24 cellular contexts compared by ENCODE assay signal in genomic region chr7:119288401-119288800, GRCh38.
DNase-seq lines count a peak whose midpoint lies in the region; ATAC-seq, FAIRE-seq and TF ChIP-seq lines count a peak whose summit lies in the region.
"Had no signal": no experiment of that assay in that cellular context is flagged by ENCODE, and none has a peak within 500 bp of the region (broad histone marks: within the 10 kb centered on the region; RNA-seq: fewer than 3 reads in every experiment).

No MANE protein-coding gene starts in this region.

- no peak overlapping the region for H3K4me3 ChIP-seq in kidney (ENCODE audit: low read length in 2 of 2)
- H3K4me3 ChIP-seq: A549; BLaER1 treated with 17β-estradiol and CSF1 and Interleukin-3, amounts not matched to agents 10 nM and 100 nM had no signal

- DNase-seq in G401 (ENCODE audit: low spot score), result peak; percentile 69
- peak; percentile 26 for DNase-seq in cerebellum (ENCODE audit: low spot score)
- DNase-seq in kidney, result no peak
- no peak for DNase-seq in NCI-H82 treated with DMSO at 0.1 percent for 48 hours (lab: John Stamatoyannopoulos, UW; ENCODE audit: unreplicated experiment)
- DNase-seq in NCI-H1930 (lab: John Stamatoyannopoulos, UW), result no peak
- DNase-seq: AML-193; Caco-2; Calu3; CD4-positive, alpha-beta T cell; CD8-positive, alpha-beta T cell; DMS53; DMS79; DND-41; EL; GF-D8 had no signal

- no peaks in the 10 kb centered on the region for H3K36me3 ChIP-seq in kidney (ENCODE audit: control insufficient read depth in 1 of 2, insufficient read depth in 2 of 2, low read length in 2 of 2)
- H3K36me3 ChIP-seq: BLaER1 treated with 17β-estradiol and CSF1 and Interleukin-3, amounts not matched to agents 10 nM and 100 nM had no signal

- peaks cover 0 to 4% of the 10 kb centered on the region in 2 donors for H3K9me3 ChIP-seq in kidney (ENCODE audit: control insufficient read depth in 1 of 2, low read length in 2 of 2)
- H3K9me3 ChIP-seq: A549; BLaER1 treated with 17β-estradiol and CSF1 and Interleukin-3, amounts not matched to agents 10 nM and 100 nM; Caco-2 had no signal

- in situ Hi-C loops in G401 (cut with HindIII; ENCODE audit: low sequenced_read_pairs), result no loop called here

- peak; percentile 29 for FAIRE-seq in kidney (lab: Jason Lieb, UNC)
- FAIRE-seq: A549, D721Med, G401.6, GM12891, GM19239 had no signal

- no peak for TF ChIP-seq CTCF in kidney (IDR thresholded peaks at IDR 0.05; ENCODE audit: borderline replicate concordance, extremely low read depth, insufficient read depth)

- intact Hi-C loops in kidney (cut with DNase I), result no loop called here

- H3K27ac ChIP-seq in kidney (ENCODE audit: low read depth in 2 of 2, low read length in 2 of 2), result no peak overlapping the region
- H3K27ac ChIP-seq: 22Rv1; A549; BLaER1 treated with 17β-estradiol and CSF1 and Interleukin-3, amounts not matched to agents 10 nM and 100 nM; C4-2B had no signal

- no peak for ATAC-seq in HG03095 (IDR thresholded peaks at IDR 0.05; ENCODE audit: unreplicated experiment)
- ATAC-seq: A549; CD8-positive, alpha-beta T cell had no signal

- H3K4me1 ChIP-seq in kidney (ENCODE audit: control insufficient read depth in 1 of 2, insufficient read depth in 1 of 2, low read depth in 1 of 2, low read length in 2 of 2), result no peaks in the 10 kb centered on the region
- H3K4me1 ChIP-seq: A549; BLaER1 treated with 17β-estradiol and CSF1 and Interleukin-3, amounts not matched to agents 10 nM and 100 nM; Caco-2 had no signal

- H3K9ac ChIP-seq in kidney (ENCODE audit: low read length in 2 of 2), result no peak overlapping the region
- H3K9ac ChIP-seq: BLaER1 treated with 17β-estradiol and CSF1 and Interleukin-3, amounts not matched to agents 10 nM and 100 nM had no signal

Comparison
In these comparisons a context has a peak if more than half of its experiments do, and no peak if none do; other contexts are left out.
1. DNase-seq: peak in G401 (single experiment) and cerebellum (single experiment); none in kidney (single experiment), NCI-H82 treated with DMSO at 0.1 percent for 48 hours (single experiment) and NCI-H1930 (0 of 2).